Comparison of ENCODE assay signal across 14 cellular contexts in genomic region chr14:50812856-50813543, GRCh38. TPM values are rescaled to one million over a fixed set of nuclear protein-coding genes. Genes with fewer than 3 reads are reported as not detected.
A peak's percentile ranks its signal among the peaks of the same experiment; 100 is the strongest.
DNase-seq lines count a peak whose midpoint lies in the region; ATAC-seq and TF ChIP-seq lines count a peak whose summit lies in the region.
"Had no signal": no experiment of that assay in that cellular context is flagged by ENCODE, and none has a peak within 500 bp of the region (broad histone marks: within the 10 kb centered on the region; RNA-seq: fewer than 3 reads in every experiment).

No MANE protein-coding gene starts in this region.

- H3K4me3 Mint-ChIP-seq in activated CD8-positive, alpha-beta T cell treated with anti-CD3 and anti-CD28 coated beads for 36 hours: peak overlapping the region; percentile 78
- H3K4me3 Mint-ChIP-seq in stimulated activated naive B cell treated with anti-CD40 and anti-IgM and Interleukin-4, amounts not matched to agents 10 μg/mL and 1 μg/mL and 100 μg/mL, for 72 hours: peak overlapping the region; percentile 64 to 75
- H3K4me3 Mint-ChIP-seq: type B pancreatic cell had no signal

- ATAC-seq in HG02759 (IDR thresholded peaks at IDR 0.05; ENCODE audit: unreplicated experiment): peak; percentile 34
- ATAC-seq in activated CD8-positive, alpha-beta T cell treated with anti-CD3 and anti-CD28 coated beads for 36 hours: peak; percentile 62
- peak; percentile 74 for ATAC-seq in stimulated activated naive B cell treated with anti-CD40 and anti-IgM and Interleukin-4, amounts not matched to agents 10 μg/mL and 1 μg/mL and 100 μg/mL, for 72 hours (replicated peaks)

- H3K9me3 ChIP-seq in thyroid gland: no peaks in the 10 kb centered on the region

- peaks cover 42% of the 10 kb centered on the region for H3K36me3 Mint-ChIP-seq in activated CD8-positive, alpha-beta T cell treated with anti-CD3 and anti-CD28 coated beads for 36 hours (ENCODE audit: low read depth)
- peaks cover 41 to 51% of the 10 kb centered on the region in 2 donors for H3K36me3 Mint-ChIP-seq in stimulated activated naive B cell treated with anti-CD40 and anti-IgM and Interleukin-4, amounts not matched to agents 10 μg/mL and 1 μg/mL and 100 μg/mL, for 72 hours

- CTCF ChIA-PET in activated CD8-positive, alpha-beta T cell treated with anti-CD3 and anti-CD28 coated beads for 36 hours (lab: Charles Lee): interaction anchor here (1.2 to 2.6 kb wide), 4 partner anchors 9 to 47 kb away, joined by 3 to 9 read pairs (median 4); no protein-coding TSS in a partner anchor

- peaks cover 14% of the 10 kb centered on the region for H3K9me3 Mint-ChIP-seq in activated CD8-positive, alpha-beta T cell treated with anti-CD3 and anti-CD28 coated beads for 36 hours
- peaks cover 5 to 7% of the 10 kb centered on the region in 2 donors for H3K9me3 Mint-ChIP-seq in stimulated activated naive B cell treated with anti-CD40 and anti-IgM and Interleukin-4, amounts not matched to agents 10 μg/mL and 1 μg/mL and 100 μg/mL, for 72 hours

- intact Hi-C loops in activated CD8-positive, alpha-beta T cell treated with anti-CD3 and anti-CD28 coated beads for 36 hours (cut with micrococcal nuclease): loop anchor here (2.0 kb wide), 1 partner anchor 16 kb away; no protein-coding TSS in a partner anchor
- intact Hi-C loops in thyroid gland (cut with DNase I): no loop called here

- no peak for TF ChIP-seq POLR2A in thyroid gland (IDR thresholded peaks at IDR 0.05)

- 91 to 92% methylated on average over 8 of the region's 8 CpGs for WGBS in thyroid gland, 2 donors

- H3K27me3 Mint-ChIP-seq in activated CD8-positive, alpha-beta T cell treated with anti-CD3 and anti-CD28 coated beads for 36 hours: no peaks in the 10 kb centered on the region
- no peaks in the 10 kb centered on the region for H3K27me3 Mint-ChIP-seq in stimulated activated naive B cell treated with anti-CD40 and anti-IgM and Interleukin-4, amounts not matched to agents 10 μg/mL and 1 μg/mL and 100 μg/mL, for 72 hours
- H3K27me3 Mint-ChIP-seq: type B pancreatic cell had no signal

- H3K4me3 ChIP-seq in thyroid gland (replicated peaks in 1 of 3): no peak overlapping the region

- H3K36me3 ChIP-seq in thyroid gland: no peaks in the 10 kb centered on the region

- POLR2A ChIA-PET in activated CD8-positive, alpha-beta T cell treated with anti-CD3 and anti-CD28 coated beads for 36 hours (lab: Charles Lee): interaction anchor here (0.7 to 2.4 kb wide), 7 partner anchors 10 to 26 kb away, joined by 3 to 12 read pairs (median 6); partner anchors contain the start of gene NIN

- TF ChIP-seq CTCF in activated CD8-positive, alpha-beta T cell treated with anti-CD3 and anti-CD28 coated beads for 36 hours (IDR thresholded peaks at IDR 0.05): no peak
- TF ChIP-seq CTCF in thyroid gland (IDR thresholded peaks at IDR 0.05): no peak

- peak overlapping the region; percentile 99 for H3K27ac Mint-ChIP-seq in activated CD8-positive, alpha-beta T cell treated with anti-CD3 and anti-CD28 coated beads for 36 hours
- H3K27ac Mint-ChIP-seq in stimulated activated naive B cell treated with anti-CD40 and anti-IgM and Interleukin-4, amounts not matched to agents 10 μg/mL and 1 μg/mL and 100 μg/mL, for 72 hours: peak overlapping the region; percentile 95
- H3K27ac Mint-ChIP-seq: type B pancreatic cell had no signal

- peaks cover 59% of the 10 kb centered on the region for H3K4me1 Mint-ChIP-seq in activated CD8-positive, alpha-beta T cell treated with anti-CD3 and anti-CD28 coated beads for 36 hours (ENCODE audit: low read depth)
- peaks cover 37 to 70% of the 10 kb centered on the region in 2 donors for H3K4me1 Mint-ChIP-seq in stimulated activated naive B cell treated with anti-CD40 and anti-IgM and Interleukin-4, amounts not matched to agents 10 μg/mL and 1 μg/mL and 100 μg/mL, for 72 hours

- peak; percentile 25 for DNase-seq in activated CD4-positive, alpha-beta T cell treated with anti-CD3 and anti-CD28 coated beads for 48 hours
- no peak for DNase-seq in activated CD4-positive, alpha-beta T cell treated with anti-CD3 and anti-CD28 coated beads, Interleukin-2, amount 50 U/mL, for 1 hour
- DNase-seq in activated CD8-positive, alpha-beta T cell treated with anti-CD3 and anti-CD28 coated beads for 36 hours: peak; percentile 65
- no peak for DNase-seq in stimulated activated naive B cell treated with anti-CD40 and anti-IgM and Interleukin-4, amounts not matched to agents 10 μg/mL and 1 μg/mL and 100 μg/mL, for 72 hours
- DNase-seq in NCI-H446 treated with DMSO at 0.1 percent for 48 hours (lab: John Stamatoyannopoulos, UW) (no peak), AG20443 (ENCODE audit: low spot score) (no peak), thyroid gland (no peak)
- DNase-seq: activated effector memory CD4-positive, alpha-beta T cell treated with Interleukin-2 at 50 U/mL for 16 hours; effector CD4-positive, alpha-beta T cell; stimulated activated CD4-positive, alpha-beta T cell treated with anti-CD3 and anti-CD28 coated beads, Interleukin-2, amount 100 ng/mL, for 24 hours had no signal

- H3K27ac ChIP-seq in thyroid gland: no peak overlapping the region

- H3K4me1 ChIP-seq in thyroid gland: no peaks in the 10 kb centered on the region

- no peaks in the 10 kb centered on the region for H3K27me3 ChIP-seq in thyroid gland

RNA-seq across cellular contexts. Expression of gene NIN, which starts 18.0 kb away (rescaled TPM):
- total RNA-seq in activated CD8-positive, alpha-beta T cell treated with anti-CD3 and anti-CD28 coated beads for 36 hours: 10 to 100 TPM; 71.9 to 72.8 TPM
- total RNA-seq in thyroid gland: 10 to 100 TPM; 22.3 to 25.5 (median 22.5) TPM

RNA-seq across cellular contexts. Expression of gene ABHD12B, which starts 58.9 kb away (rescaled TPM):
- not detected for total RNA-seq in activated CD8-positive, alpha-beta T cell treated with anti-CD3 and anti-CD28 coated beads for 36 hours
- total RNA-seq in thyroid gland: under 1 TPM in 1 of 4 donors, not detected in 3; 0.11 TPM
- total RNA-seq: H4, NCI-H460 had no signal

Comparison
In these comparisons a context has a peak if more than half of its experiments do, and no peak if none do; other contexts are left out.
1. DNase-seq: peak in activated CD4-positive, alpha-beta T cell treated with anti-CD3 and anti-CD28 coated beads for 48 hours (single experiment) and activated CD8-positive, alpha-beta T cell treated with anti-CD3 and anti-CD28 coated beads for 36 hours (single experiment); none in activated CD4-positive, alpha-beta T cell treated with anti-CD3 and anti-CD28 coated beads, Interleukin-2, amount 50 U/mL, for 1 hour (single experiment), stimulated activated naive B cell treated with anti-CD40 and anti-IgM and Interleukin-4, amounts not matched to agents 10 μg/mL and 1 μg/mL and 100 μg/mL, for 72 hours (single experiment), NCI-H446 treated with DMSO at 0.1 percent for 48 hours (single experiment), AG20443 (single experiment) and thyroid gland (0 of 2).
2. Peak in every context shown above with its lines, with median percentiles within 50 percentile points of each other: ATAC-seq.